ENCODE assay signal across 27 cellular contexts in genomic region chr6:106825156-106825555, GRCh38.
DNase-seq lines count a peak whose midpoint lies in the region; FAIRE-seq and TF ChIP-seq lines count a peak whose summit lies in the region.
"Had no signal": no experiment of that assay in that cellular context is flagged by ENCODE, and none has a peak within 500 bp of the region (broad histone marks: within the 10 kb centered on the region; RNA-seq: fewer than 3 reads in every experiment).

No MANE protein-coding gene starts in this region.

- no peak overlapping the region for H3K4me3 ChIP-seq in astrocyte (ENCODE audit: insufficient read depth, low read depth, low read length)
- H3K4me3 ChIP-seq in effector memory CD4-positive, alpha-beta T cell (ENCODE audit: insufficient read depth, low read depth, low read length, poor library complexity, severe bottlenecking) = no peak overlapping the region
- H3K4me3 ChIP-seq: SJSA1, spleen, upper lobe of right lung had no signal

- H3K36me3 ChIP-seq in astrocyte (ENCODE audit: insufficient read depth, low read length) = no peaks in the 10 kb centered on the region
- H3K36me3 ChIP-seq in effector memory CD4-positive, alpha-beta T cell (ENCODE audit: control insufficient read depth, insufficient read depth, low read length) = no peaks in the 10 kb centered on the region
- H3K36me3 ChIP-seq: SJSA1, spleen, upper lobe of right lung had no signal

- H3K4me3 Mint-ChIP-seq in astrocyte (ENCODE audit: unreplicated experiment) = no peak overlapping the region
- H3K4me3 Mint-ChIP-seq: activated naive CD8-positive, alpha-beta T cell treated with anti-CD3 and anti-CD28 coated beads, Interleukin-2, amount 10 ng/mL, durations not matched to agents 7 days and 5 days; CD14-positive monocyte; neural crest cell; stimulated activated effector memory CD8-positive, alpha-beta T cell treated with anti-CD3 and anti-CD28 coated beads, Interleukin-12 subunit alpha, Interleukin-12 subunit beta, amount 100 ng/mL, for 72 hours had no signal

- no peaks in the 10 kb centered on the region for H4K20me1 ChIP-seq in astrocyte (ENCODE audit: insufficient read depth, low read length)

- DNase-seq in HS-5 (ENCODE audit: low read depth) (peak; percentile 0), astrocyte (ENCODE audit: low read depth) (peak; percentile 45), kidney glomerular epithelial cell (lab: John Stamatoyannopoulos, UW) (peak; percentile 89), NCI-H2196 (lab: John Stamatoyannopoulos, UW; ENCODE audit: unreplicated experiment) (no peak), NCI-H1105 (lab: John Stamatoyannopoulos, UW) (no peak)
- DNase-seq in effector memory CD4-positive, alpha-beta T cell = no peak
- no peak for DNase-seq in activated CD4-positive, CD25-positive, alpha-beta regulatory T cell treated with anti-CD3 and anti-CD28 coated beads, Interleukin-2, amount 50 U/mL, for 72 hours
- DNase-seq: activated CD4-positive, alpha-beta T cell treated with anti-CD3 and anti-CD28 coated beads for 4 hours; activated effector memory CD4-positive, alpha-beta T cell treated with Interleukin-2 at 50 U/mL for 16 hours; activated naive CD8-positive, alpha-beta T cell treated with anti-CD3 and anti-CD28 coated beads, Interleukin-2, amount 10 ng/mL, durations not matched to agents 7 days and 5 days; activated T-cell treated with anti-CD3 and anti-CD28 coated beads for 4 hours; glutamatergic neuron; kidney; NCI-H1105 treated with DMSO at 0.1 percent for 48 hours; NCI-H1930; NCI-H748 treated with DMSO at 0.1 percent for 48 hours; right cardiac atrium; spleen; stimulated activated CD4-positive, alpha-beta T cell treated with anti-CD3 and anti-CD28 coated beads, Interleukin-4, amount 100 ng/mL, for 24 hours; substantia nigra; upper lobe of right lung had no signal

- no peaks in the 10 kb centered on the region for H3K9me3 Mint-ChIP-seq in astrocyte (ENCODE audit: unreplicated experiment)
- H3K9me3 Mint-ChIP-seq: activated naive CD8-positive, alpha-beta T cell treated with anti-CD3 and anti-CD28 coated beads, Interleukin-2, amount 10 ng/mL, durations not matched to agents 7 days and 5 days had no signal

- no peak overlapping the region for H3K27ac ChIP-seq in astrocyte (ENCODE audit: low read depth, low read length)
- H3K27ac ChIP-seq in effector memory CD4-positive, alpha-beta T cell (ENCODE audit: insufficient read depth, low read length, poor library complexity, severe bottlenecking) = no peak overlapping the region
- H3K27ac ChIP-seq: parathyroid adenoma, SJSA1, spleen, upper lobe of right lung had no signal

- no peak for TF ChIP-seq CTCF in astrocyte (IDR thresholded peaks at IDR 0.05; ENCODE audit: insufficient read depth, low read depth, low read length)

- H3K4me1 ChIP-seq in astrocyte (ENCODE audit: insufficient read depth, low read length) = peaks cover 8% of the 10 kb centered on the region
- H3K4me1 ChIP-seq in effector memory CD4-positive, alpha-beta T cell (ENCODE audit: control insufficient read depth, insufficient read depth, low read length, poor library complexity, severe bottlenecking) = no peaks in the 10 kb centered on the region
- H3K4me1 ChIP-seq: parathyroid adenoma, spleen, upper lobe of right lung had no signal

- H3K4me2 ChIP-seq in astrocyte (ENCODE audit: low read length) = no peak overlapping the region

- no peak for FAIRE-seq in astrocyte (lab: Jason Lieb, UNC)
- FAIRE-seq: GM12891, kidney had no signal

- H3K27me3 ChIP-seq in astrocyte (ENCODE audit: insufficient read depth, low read length) = no peaks in the 10 kb centered on the region
- no peaks in the 10 kb centered on the region for H3K27me3 ChIP-seq in effector memory CD4-positive, alpha-beta T cell (replicated peaks; ENCODE audit: control insufficient read depth, insufficient read depth, low read length, poor library complexity, severe bottlenecking)
- H3K27me3 ChIP-seq: SJSA1, spleen, upper lobe of right lung had no signal

- no peak overlapping the region for H3K27ac Mint-ChIP-seq in astrocyte (ENCODE audit: unreplicated experiment)
- H3K27ac Mint-ChIP-seq: activated naive CD8-positive, alpha-beta T cell treated with anti-CD3 and anti-CD28 coated beads, Interleukin-2, amount 10 ng/mL, durations not matched to agents 7 days and 5 days; stimulated activated effector memory CD8-positive, alpha-beta T cell treated with anti-CD3 and anti-CD28 coated beads, Interleukin-12 subunit alpha, Interleukin-12 subunit beta, amount 100 ng/mL, for 72 hours had no signal

- H3K4me1 Mint-ChIP-seq in astrocyte (ENCODE audit: low read depth, unreplicated experiment) = peaks cover 6% of the 10 kb centered on the region
- H3K4me1 Mint-ChIP-seq: activated naive CD8-positive, alpha-beta T cell treated with anti-CD3 and anti-CD28 coated beads, Interleukin-2, amount 10 ng/mL, durations not matched to agents 7 days and 5 days; CD14-positive monocyte; neural crest cell; stimulated activated effector memory CD8-positive, alpha-beta T cell treated with anti-CD3 and anti-CD28 coated beads, Interleukin-12 subunit alpha, Interleukin-12 subunit beta, amount 100 ng/mL, for 72 hours had no signal

- peaks cover 11% of the 10 kb centered on the region for H3K27me3 Mint-ChIP-seq in astrocyte (ENCODE audit: low read depth, unreplicated experiment)

- no peak overlapping the region for H2AFZ ChIP-seq in astrocyte (ENCODE audit: low read depth, low read length)
- H2AFZ ChIP-seq: parathyroid adenoma had no signal

- no peaks in the 10 kb centered on the region for H3K79me2 ChIP-seq in astrocyte (ENCODE audit: insufficient read depth, low read length)
- H3K79me2 ChIP-seq: parathyroid adenoma had no signal

- H3K36me3 Mint-ChIP-seq in astrocyte (ENCODE audit: low read depth, unreplicated experiment) = no peaks in the 10 kb centered on the region
- H3K36me3 Mint-ChIP-seq: activated naive CD8-positive, alpha-beta T cell treated with anti-CD3 and anti-CD28 coated beads, Interleukin-2, amount 10 ng/mL, durations not matched to agents 7 days and 5 days; CD14-positive monocyte; stimulated activated effector memory CD8-positive, alpha-beta T cell treated with anti-CD3 and anti-CD28 coated beads, Interleukin-12 subunit alpha, Interleukin-12 subunit beta, amount 100 ng/mL, for 72 hours had no signal

- H3K9ac ChIP-seq in astrocyte (ENCODE audit: low read length) = no peak overlapping the region
- H3K9ac ChIP-seq: parathyroid adenoma had no signal

- no peaks in the 10 kb centered on the region for H3K9me3 ChIP-seq in astrocyte (ENCODE audit: insufficient read depth, low read depth, low read length)
- peaks cover 4% of the 10 kb centered on the region for H3K9me3 ChIP-seq in effector memory CD4-positive, alpha-beta T cell (ENCODE audit: control insufficient read depth, low read length)
- H3K9me3 ChIP-seq: SJSA1, upper lobe of right lung had no signal

Comparison
In these comparisons a context has a peak if more than half of its experiments do, and no peak if none do; other contexts are left out.
1. DNase-seq: peak in HS-5 (single experiment), astrocyte (single experiment) and kidney glomerular epithelial cell (single experiment); none in effector memory CD4-positive, alpha-beta T cell (0 of 3), NCI-H2196 (single experiment), NCI-H1105 (single experiment) and activated CD4-positive, CD25-positive, alpha-beta regulatory T cell treated with anti-CD3 and anti-CD28 coated beads, Interleukin-2, amount 50 U/mL, for 72 hours (single experiment).